ENCODE assay signal across 8 cellular contexts in the genomic region with DNA sequence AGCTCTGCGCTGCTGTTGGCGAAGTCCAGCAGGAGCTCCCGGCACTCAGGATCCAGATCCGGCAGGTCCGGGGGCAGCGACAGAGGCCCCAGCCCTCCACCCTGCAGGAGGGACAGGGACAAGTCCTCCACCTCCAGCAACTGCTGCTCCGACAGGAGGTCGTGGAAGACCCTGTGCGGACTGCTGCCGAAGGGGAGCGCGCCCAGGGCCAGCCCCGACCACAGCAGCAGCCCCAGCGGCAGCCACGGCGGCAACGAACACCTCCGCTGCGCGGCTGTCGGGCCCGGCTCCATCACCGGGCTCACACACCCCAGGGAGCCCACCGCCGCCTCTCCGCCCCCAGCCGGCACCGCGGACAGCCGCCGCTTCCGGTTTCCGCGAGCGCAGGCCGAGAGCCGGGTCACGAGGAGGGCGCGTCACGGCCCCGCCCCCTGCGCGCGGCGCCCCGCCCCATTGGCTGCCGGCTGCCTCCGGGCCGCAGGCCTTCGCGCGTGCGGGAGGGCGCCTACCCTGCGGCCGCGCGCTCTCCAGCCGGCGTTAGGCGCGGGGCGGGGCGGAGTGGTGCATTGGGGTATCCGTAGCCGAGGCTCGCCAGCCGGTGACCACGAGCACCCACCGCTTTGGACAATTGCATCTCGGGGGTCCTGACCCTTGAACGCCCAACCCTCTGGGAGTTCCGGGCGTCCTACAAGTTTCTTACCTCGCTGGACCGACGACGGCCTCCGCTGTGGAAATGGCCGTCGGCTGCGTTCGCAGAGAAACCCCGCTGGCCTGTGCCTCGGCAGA.
A peak's percentile ranks its signal among the peaks of the same experiment; 100 is the strongest.
DNase-seq lines count a peak whose midpoint lies in the region; ATAC-seq and TF ChIP-seq lines count a peak whose summit lies in the region.

A gene with protein sequence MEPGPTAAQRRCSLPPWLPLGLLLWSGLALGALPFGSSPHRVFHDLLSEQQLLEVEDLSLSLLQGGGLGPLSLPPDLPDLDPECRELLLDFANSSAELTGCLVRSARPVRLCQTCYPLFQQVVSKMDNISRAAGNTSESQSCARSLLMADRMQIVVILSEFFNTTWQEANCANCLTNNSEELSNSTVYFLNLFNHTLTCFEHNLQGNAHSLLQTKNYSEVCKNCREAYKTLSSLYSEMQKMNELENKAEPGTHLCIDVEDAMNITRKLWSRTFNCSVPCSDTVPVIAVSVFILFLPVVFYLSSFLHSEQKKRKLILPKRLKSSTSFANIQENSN (minus strand): TSS at position 383 of the 786 bp plus-strand sequence. CDS start 90 bp downstream, at position 293.

- H3K4me3 ChIP-seq in choroid plexus epithelial cell (ENCODE audit: low read depth, low read length), result peak within 1 kb of the TSS; percentile 98

- H3K27ac ChIP-seq in layer of hippocampus (ENCODE audit: low read depth, low read length), result peak within 1 kb of the TSS; percentile 89

- no peak for TF ChIP-seq CTCF in choroid plexus epithelial cell (conservative IDR thresholded peaks at IDR 0.05; ENCODE audit: low read depth, low read length)

- peak; percentile 97 for ATAC-seq in GM19043 (IDR thresholded peaks at IDR 0.05; ENCODE audit: low read depth, unreplicated experiment)
- ATAC-seq in HG03354 (IDR thresholded peaks at IDR 0.05; ENCODE audit: poor library complexity, severe bottlenecking, unreplicated experiment), result peak; percentile 95

- DNase-seq in AG20443 (ENCODE audit: low spot score) (peak; percentile 100), NCI-H524 (lab: John Stamatoyannopoulos, UW) (peak; percentile 56 to 83), choroid plexus epithelial cell (ENCODE audit: low read depth) (peak; percentile 90)
- DNase-seq in activated CD4-positive, alpha-beta T cell treated with anti-CD3 and anti-CD28 coated beads for 4 hours, result peak; percentile 88 to 91
- peak; percentile 91 for DNase-seq in stimulated activated CD4-positive, alpha-beta T cell treated with anti-CD3 and anti-CD28 coated beads, Interleukin-1b, Interleukin-23, amount 100 ng/mL, for 48 hours

- no peaks in the 10 kb centered on the region for H3K27me3 ChIP-seq in layer of hippocampus (ENCODE audit: control insufficient read depth, insufficient read depth, low read length)

Comparison
In these comparisons a context has a peak if more than half of its experiments do, and no peak if none do; other contexts are left out.
1. Peak in every context shown above with its lines: DNase-seq, ATAC-seq, H3K4me3 ChIP-seq and H3K27ac ChIP-seq.